In genomic region chr10:27699778-27700177, GRCh38 we compare ENCODE assay signal across 19 cellular contexts. TPM values are rescaled to one million over a fixed set of nuclear protein-coding genes. Genes with fewer than 3 reads are reported as not detected.
"Had no signal": no experiment of that assay in that cellular context is flagged by ENCODE, and none has a peak within 500 bp of the region (broad histone marks: within the 10 kb centered on the region; RNA-seq: fewer than 3 reads in every experiment).

No MANE protein-coding gene starts in this region.

- H3K9me3 ChIP-seq: adrenal gland, colonic mucosa, right atrium auricular region, thyroid gland, uterus had no signal

- H3K27ac Mint-ChIP-seq: activated naive CD4-positive, alpha-beta T cell treated with anti-CD3 and anti-CD28 coated beads for 36 hours; activated T-helper 17 cell treated with anti-CD3 and anti-CD28 coated beads, Interleukin-2, amount 50 U/mL, for 72 hours; immature natural killer cell; naive thymus-derived CD4-positive, alpha-beta T cell; stimulated activated effector memory CD8-positive, alpha-beta T cell treated with anti-CD3 and anti-CD28 coated beads, Interleukin-12 subunit alpha, Interleukin-12 subunit beta, amount 100 ng/mL, for 72 hours; WTC11 had no signal

- H3K4me3 ChIP-seq: adrenal gland, colonic mucosa, right atrium auricular region, smooth muscle cell, thyroid gland, uterus had no signal

- H3K27ac ChIP-seq: colonic mucosa, right atrium auricular region, thyroid gland, uterus had no signal

- H3K36me3 Mint-ChIP-seq: immature natural killer cell; naive thymus-derived CD4-positive, alpha-beta T cell; stimulated activated effector memory CD8-positive, alpha-beta T cell treated with anti-CD3 and anti-CD28 coated beads, Interleukin-12 subunit alpha, Interleukin-12 subunit beta, amount 100 ng/mL, for 72 hours; WTC11 had no signal

- H3K9me3 Mint-ChIP-seq: activated naive CD4-positive, alpha-beta T cell treated with anti-CD3 and anti-CD28 coated beads for 36 hours; activated T-helper 17 cell treated with anti-CD3 and anti-CD28 coated beads, Interleukin-2, amount 50 U/mL, for 72 hours; immature natural killer cell; naive thymus-derived CD4-positive, alpha-beta T cell; stimulated activated effector memory CD8-positive, alpha-beta T cell treated with anti-CD3 and anti-CD28 coated beads, Interleukin-12 subunit alpha, Interleukin-12 subunit beta, amount 100 ng/mL, for 72 hours; WTC11 had no signal

- H3K4me3 Mint-ChIP-seq: activated naive CD4-positive, alpha-beta T cell treated with anti-CD3 and anti-CD28 coated beads for 36 hours; activated T-helper 17 cell treated with anti-CD3 and anti-CD28 coated beads, Interleukin-2, amount 50 U/mL, for 72 hours; immature natural killer cell; naive thymus-derived CD4-positive, alpha-beta T cell; stimulated activated effector memory CD8-positive, alpha-beta T cell treated with anti-CD3 and anti-CD28 coated beads, Interleukin-12 subunit alpha, Interleukin-12 subunit beta, amount 100 ng/mL, for 72 hours; WTC11 had no signal

- DNase-seq: activated CD4-positive, alpha-beta T cell treated with anti-CD3 and anti-CD28 coated beads for 48 hours; activated CD8-positive, alpha-beta memory T cell treated with anti-CD3 and anti-CD28 coated beads for 24 hours; activated naive CD4-positive, alpha-beta T cell treated with anti-CD3 and anti-CD28 coated beads for 36 hours; adrenal gland; caudate nucleus; colonic mucosa; glutamatergic neuron; immature natural killer cell; left colon; mammary epithelial cell; naive thymus-derived CD4-positive, alpha-beta T cell; thyroid gland; uterus had no signal

- H3K27me3 ChIP-seq: adrenal gland, colonic mucosa, right atrium auricular region, thyroid gland, uterus had no signal

- ATAC-seq: activated T-helper 17 cell treated with anti-CD3 and anti-CD28 coated beads, Interleukin-2, amount 50 U/mL, for 72 hours; left colon; naive thymus-derived CD4-positive, alpha-beta T cell; stimulated activated effector memory CD8-positive, alpha-beta T cell treated with anti-CD3 and anti-CD28 coated beads, Interleukin-12 subunit alpha, Interleukin-12 subunit beta, amount 100 ng/mL, for 72 hours; WTC11 had no signal

- H3K4me1 Mint-ChIP-seq: activated T-helper 17 cell treated with anti-CD3 and anti-CD28 coated beads, Interleukin-2, amount 50 U/mL, for 72 hours; immature natural killer cell; naive thymus-derived CD4-positive, alpha-beta T cell; stimulated activated effector memory CD8-positive, alpha-beta T cell treated with anti-CD3 and anti-CD28 coated beads, Interleukin-12 subunit alpha, Interleukin-12 subunit beta, amount 100 ng/mL, for 72 hours had no signal

RNA-seq across cellular contexts. Expression of gene MKX, which starts 45.8 kb away (rescaled TPM):
- total RNA-seq: mononuclear cell; naive thymus-derived CD4-positive, alpha-beta T cell had no signal
- polyA plus RNA-seq: immature natural killer cell; mammary epithelial cell; naive thymus-derived CD4-positive, alpha-beta T cell; smooth muscle cell had no signal
